ENCODE assay signal across 27 cellular contexts in genomic region chr7:135481600-135481979, GRCh38.
"Had no signal": no experiment of that assay in that cellular context is flagged by ENCODE, and none has a peak within 500 bp of the region (broad histone marks: within the 10 kb centered on the region; RNA-seq: fewer than 3 reads in every experiment).

No MANE protein-coding gene starts in this region.

- H3K27ac ChIP-seq: colonic mucosa, epithelial cell of prostate, esophagus muscularis mucosa, foreskin keratinocyte, gastroesophageal sphincter, heart left ventricle, hepatocyte, neural progenitor cell, psoas muscle, sigmoid colon, testis, tibial artery had no signal

- H3K9ac ChIP-seq: neural progenitor cell had no signal

- ATAC-seq: foreskin keratinocyte; gastroesophageal sphincter; heart left ventricle; left lobe of liver; psoas muscle; right cardiac atrium; stimulated activated memory B cell treated with anti-CD40 and anti-IgM and Interleukin-4, amounts not matched to agents 10 μg/mL and 1 μg/mL and 100 μg/mL, for 72 hours; stimulated activated naive CD8-positive, alpha-beta T cell treated with anti-CD3 and anti-CD28 coated beads, Interleukin-15, Interleukin-2, amounts not matched to agents 100 U/mL and 50 U/mL, for 24 hours had no signal

- H3K27ac Mint-ChIP-seq: dendritic cell treated with granulocyte-macrophage colony-stimulating factor and Interleukin-4, amounts not matched to agents 40 ng/mL and 50 ng/mL, for 4 days; endodermal cell; memory B cell; neural progenitor cell; stimulated activated memory B cell treated with anti-CD40 and anti-IgM and Interleukin-4, amounts not matched to agents 10 μg/mL and 1 μg/mL and 100 μg/mL, for 72 hours; type B pancreatic cell had no signal

- H3K27me3 Mint-ChIP-seq: dendritic cell treated with granulocyte-macrophage colony-stimulating factor and Interleukin-4, amounts not matched to agents 40 ng/mL and 50 ng/mL, for 4 days; memory B cell; stimulated activated memory B cell treated with anti-CD40 and anti-IgM and Interleukin-4, amounts not matched to agents 10 μg/mL and 1 μg/mL and 100 μg/mL, for 72 hours; type B pancreatic cell had no signal

- H3K4me1 ChIP-seq: neural progenitor cell had no signal

- H3K9me3 ChIP-seq: colonic mucosa, esophagus muscularis mucosa, gastroesophageal sphincter, heart left ventricle, psoas muscle, sigmoid colon, testis, tibial artery had no signal

- H3K4me3 ChIP-seq: colonic mucosa, esophagus muscularis mucosa, gastroesophageal sphincter, heart left ventricle, hepatocyte, lung, neural progenitor cell, psoas muscle, sigmoid colon, testis, tibial artery had no signal

- H3K4me2 ChIP-seq: hepatocyte, neural progenitor cell had no signal

- H3K36me3 ChIP-seq: colonic mucosa, gastroesophageal sphincter, neural progenitor cell, sigmoid colon, tibial artery had no signal

- H2AFZ ChIP-seq: hepatocyte, neural progenitor cell had no signal

- H3K4me1 Mint-ChIP-seq: endodermal cell, neural progenitor cell had no signal

- H3K9me3 Mint-ChIP-seq: dendritic cell treated with granulocyte-macrophage colony-stimulating factor and Interleukin-4, amounts not matched to agents 40 ng/mL and 50 ng/mL, for 4 days; endodermal cell; memory B cell; stimulated activated memory B cell treated with anti-CD40 and anti-IgM and Interleukin-4, amounts not matched to agents 10 μg/mL and 1 μg/mL and 100 μg/mL, for 72 hours; type B pancreatic cell had no signal

- DNase-seq: colonic mucosa; effector CD8-positive, alpha-beta T cell; endodermal cell; foreskin keratinocyte; heart left ventricle; kidney; psoas muscle; right cardiac atrium; sigmoid colon; stimulated activated CD4-positive, alpha-beta T cell treated with anti-CD3 and anti-CD28 coated beads, Interleukin-2, amount 100 ng/mL, for 24 hours; stimulated activated CD4-positive, alpha-beta T cell treated with anti-CD3 and anti-CD28 coated beads, Interleukin-4, amount 100 ng/mL, for 24 hours; stimulated activated naive CD8-positive, alpha-beta T cell treated with anti-CD3 and anti-CD28 coated beads, Interleukin-15, Interleukin-2, amounts not matched to agents 100 U/mL and 50 U/mL, for 24 hours; substantia nigra; testis; tibial artery had no signal

- H3K27me3 ChIP-seq: colonic mucosa, esophagus muscularis mucosa, foreskin keratinocyte, gastroesophageal sphincter, heart left ventricle, hepatocyte, neural progenitor cell, sigmoid colon, testis, tibial artery had no signal

- H3K4me3 Mint-ChIP-seq: dendritic cell treated with granulocyte-macrophage colony-stimulating factor and Interleukin-4, amounts not matched to agents 40 ng/mL and 50 ng/mL, for 4 days; endodermal cell; memory B cell; nephron; neural progenitor cell; stimulated activated memory B cell treated with anti-CD40 and anti-IgM and Interleukin-4, amounts not matched to agents 10 μg/mL and 1 μg/mL and 100 μg/mL, for 72 hours; type B pancreatic cell had no signal
